Comparison of ENCODE assay signal across 23 cellular contexts in genomic region chr2:174240097-174240496, GRCh38. TPM values are rescaled to one million over a fixed set of nuclear protein-coding genes. Genes with fewer than 3 reads are reported as not detected.
A peak's percentile ranks its signal among the peaks of the same experiment; 100 is the strongest.
DNase-seq lines count a peak whose midpoint lies in the region; ATAC-seq and TF ChIP-seq lines count a peak whose summit lies in the region.
"Had no signal": no experiment of that assay in that cellular context is flagged by ENCODE, and none has a peak within 500 bp of the region (broad histone marks: within the 10 kb centered on the region; RNA-seq: fewer than 3 reads in every experiment).

No MANE protein-coding gene starts in this region.

- no peak overlapping the region for H3K18ac ChIP-seq in neuronal stem cell (ENCODE audit: low read length)

- no peak overlapping the region for H3K27ac ChIP-seq in breast epithelium
- no peak overlapping the region for H3K27ac ChIP-seq in HCT116 (ENCODE audit: low read depth, low read length)
- H3K27ac ChIP-seq in neuronal stem cell (replicated peaks; ENCODE audit: low read length), result no peak overlapping the region
- H3K27ac ChIP-seq: A549; BLaER1 treated with 17β-estradiol and CSF1 and Interleukin-3, amounts not matched to agents 10 nM and 100 nM had no signal

- H3K79me2 ChIP-seq in HCT116 (ENCODE audit: insufficient read depth, low read length), result peaks cover 100% of the 10 kb centered on the region
- peaks cover 96% of the 10 kb centered on the region for H3K79me2 ChIP-seq in Loucy (ENCODE audit: insufficient read depth, low read length)

- H3K4me1 ChIP-seq in breast epithelium (no peaks in the 10 kb centered on the region), HCT116 (ENCODE audit: control insufficient read depth in 1 of 2, insufficient read depth in 2 of 2, low read length in 2 of 2) (peaks cover 10% of the 10 kb centered on the region in 2 experiments), Loucy (ENCODE audit: insufficient read depth, low read length, poor library complexity, severe bottlenecking) (peaks cover 26% of the 10 kb centered on the region), neuronal stem cell (ENCODE audit: control insufficient read depth in 2 of 2, insufficient read depth in 1 of 2, low read depth in 1 of 2, low read length in 2 of 2) (peaks cover 0 to 4% of the 10 kb centered on the region in 2 donors)
- H3K4me1 ChIP-seq: BE2C had no signal

- H3K27me3 Mint-ChIP-seq in MCF 10A (ENCODE audit: insufficient read depth, unreplicated experiment), result no peaks in the 10 kb centered on the region
- H3K27me3 Mint-ChIP-seq: CD4-positive, alpha-beta T cell; CD8-positive, alpha-beta memory T cell had no signal

- H2BK15ac ChIP-seq in neuronal stem cell (ENCODE audit: low read length), result no peak overlapping the region

- H2BK12ac ChIP-seq in neuronal stem cell (ENCODE audit: low read length), result no peak overlapping the region

- TF ChIP-seq POLR2A in breast epithelium (IDR thresholded peaks at IDR 0.05), result no peak
- no peak for TF ChIP-seq POLR2A in HCT116 (IDR thresholded peaks at IDR 0.05; ENCODE audit: borderline replicate concordance, extremely low read depth, insufficient read depth, insufficient read length)

- no peak for TF ChIP-seq RAD21 in HCT116 (IDR thresholded peaks at IDR 0.05; ENCODE audit: low read depth)

- H3K9me2 ChIP-seq in HCT116 (ENCODE audit: insufficient read depth) (no peaks in the 10 kb centered on the region), Loucy (replicated peaks; ENCODE audit: low read depth, low read length) (no peaks in the 10 kb centered on the region)

- peak overlapping the region; percentile 33 for H3K14ac ChIP-seq in neuronal stem cell (ENCODE audit: low read length)

- H3K4ac ChIP-seq in neuronal stem cell (ENCODE audit: low read length), result no peak overlapping the region

- H3K4me3 ChIP-seq in breast epithelium, result no peak overlapping the region
- H3K4me3 ChIP-seq in HCT116 (replicated peaks in 1 of 2; ENCODE audit: low read depth in 1 of 2, low read length in 2 of 2), result no peak overlapping the region
- no peak overlapping the region for H3K4me3 ChIP-seq in Loucy (ENCODE audit: low read length, poor library complexity, severe bottlenecking)
- H3K4me3 ChIP-seq in neuronal stem cell (ENCODE audit: low read length in 2 of 2), result no peak overlapping the region
- H3K4me3 ChIP-seq: A549; BLaER1 treated with 17β-estradiol and CSF1 and Interleukin-3, amounts not matched to agents 10 nM and 100 nM; GM23338 had no signal

- H2AFZ ChIP-seq in HCT116 (ENCODE audit: low read depth, low read length, poor library complexity, severe bottlenecking) (no peak overlapping the region), Loucy (ENCODE audit: low read length) (no peak overlapping the region), neuronal stem cell (ENCODE audit: low read length) (no peak overlapping the region)
- H2AFZ ChIP-seq: GM23338 had no signal

- H2BK5ac ChIP-seq in neuronal stem cell (ENCODE audit: low read length), result no peak overlapping the region

- H3K9me3 ChIP-seq in breast epithelium, result no peaks in the 10 kb centered on the region
- no peaks in the 10 kb centered on the region for H3K9me3 ChIP-seq in HCT116 (ENCODE audit: control insufficient read depth in 1 of 2, insufficient read depth in 1 of 2, low read depth in 1 of 2, low read length in 2 of 2)
- H3K9me3 ChIP-seq in Loucy (ENCODE audit: insufficient read depth, low read depth, low read length), result no peaks in the 10 kb centered on the region
- H3K9me3 ChIP-seq in neuronal stem cell (replicated peaks in 1 of 2; ENCODE audit: control insufficient read depth in 2 of 2, insufficient read depth in 1 of 2, low read depth in 1 of 2, low read length in 2 of 2), result no peaks in the 10 kb centered on the region
- H3K9me3 ChIP-seq: A549; BE2C; BLaER1 treated with 17β-estradiol and CSF1 and Interleukin-3, amounts not matched to agents 10 nM and 100 nM had no signal

- WGBS in neuronal stem cell (ENCODE audit: extremely low coverage in 2 of 2, insufficient read length in 2 of 2, insufficient replicate concordance in 1 of 2), 2 donors, result no CpG with 5 or more reads among the region's 1 CpG

- H3K9me3 Mint-ChIP-seq in MCF 10A (ENCODE audit: unreplicated experiment), result no peaks in the 10 kb centered on the region
- H3K9me3 Mint-ChIP-seq: CD14-positive monocyte; CD4-positive, alpha-beta T cell; CD8-positive, alpha-beta memory T cell; GM23338; H9; HFFc6 had no signal

- H3F3A ChIP-seq in Loucy (ENCODE audit: low read depth), result no peaks in the 10 kb centered on the region

- DNase-seq in MCF 10A (ENCODE audit: unreplicated experiment), result no peak
- no peak for DNase-seq in breast epithelium (ENCODE audit: low spot score in 2 of 2)
- no peak for DNase-seq in HCT116 (ENCODE audit: low read depth, low spot score)
- DNase-seq in neuronal stem cell (ENCODE audit: low spot score), result no peak
- no peak for DNase-seq in left ventricle myocardium superior
- DNase-seq in activated gamma-delta T cell (lab: John Stamatoyannopoulos, UW), result no peak
- DNase-seq: 8988T; ACHN; AML-193; BE2C; CD4-positive, alpha-beta T cell; CD8-positive, alpha-beta memory T cell; DMS 273 treated with DMSO at 0.1 percent for 48 hours; DMS79; EL; GF-D8; H9; HFFc6 had no signal

- H3K4me1 Mint-ChIP-seq in MCF 10A (ENCODE audit: insufficient read depth, unreplicated experiment), result peaks cover 14% of the 10 kb centered on the region
- H3K4me1 Mint-ChIP-seq: CD14-positive monocyte had no signal

- BruUV-seq in MCF 10A (replicated peaks; lab: Mats Ljungman, UMichigan) (no TSS peak), HCT116 (replicated peaks; lab: Mats Ljungman, UMichigan) (no TSS peak)

- CTCF ChIA-PET in MCF 10A (lab: Yijun Ruan, JAX), result no interaction called here
- CTCF ChIA-PET in HCT116 (lab: Charles Lee), result no interaction called here

- no peak overlapping the region for H2AK5ac ChIP-seq in neuronal stem cell (ENCODE audit: low read depth, low read length)

- RAD21 ChIA-PET in HCT116 (lab: Charles Lee; ENCODE audit: low non-redundant PET in 1 of 2, low total read pairs in 2 of 2, uncharacterized antibody in 2 of 2, unreplicated experiment in 2 of 2), result no interaction called here

- H3K27ac Mint-ChIP-seq in MCF 10A (ENCODE audit: low read depth, unreplicated experiment), result peak overlapping the region; percentile 7
- H3K27ac Mint-ChIP-seq: CD14-positive monocyte; CD4-positive, alpha-beta T cell; GM23338; HFFc6 had no signal

- no peak for TF ChIP-seq CTCF in MCF 10A (IDR thresholded peaks at IDR 0.05; ENCODE audit: unreplicated experiment)
- no peak for TF ChIP-seq CTCF in breast epithelium (IDR thresholded peaks at IDR 0.05)
- no peak for TF ChIP-seq CTCF in HCT116 (IDR thresholded peaks at IDR 0.05 in 2 of 3, conservative IDR thresholded peaks at IDR 0.05 in 1 of 3; ENCODE audit: borderline replicate concordance in 1 of 3, insufficient read depth in 1 of 3, low read depth in 2 of 3, low read length in 2 of 3)
- TF ChIP-seq CTCF in Loucy (conservative IDR thresholded peaks at IDR 0.05; ENCODE audit: low read length), result no peak

- no peak overlapping the region for H3K4me2 ChIP-seq in HCT116 (ENCODE audit: low read length)
- H3K4me2 ChIP-seq in Loucy (ENCODE audit: low read depth, low read length, poor library complexity, severe bottlenecking), result peak overlapping the region; percentile 37
- H3K4me2 ChIP-seq in neuronal stem cell (ENCODE audit: insufficient read depth, low read length, poor library complexity, severe bottlenecking), result no peak overlapping the region
- H3K4me2 ChIP-seq: A549; BLaER1 treated with 17β-estradiol and CSF1 and Interleukin-3, amounts not matched to agents 10 nM and 100 nM; GM23338 had no signal

- no peak overlapping the region for H3K9ac ChIP-seq in HCT116 (ENCODE audit: low read length)
- no peak overlapping the region for H3K9ac ChIP-seq in Loucy (ENCODE audit: low read depth, low read length, poor library complexity, severe bottlenecking)
- no peak overlapping the region for H3K9ac ChIP-seq in neuronal stem cell (ENCODE audit: low read depth, low read length, poor library complexity)
- H3K9ac ChIP-seq: BLaER1 treated with 17β-estradiol and CSF1 and Interleukin-3, amounts not matched to agents 10 nM and 100 nM had no signal

- peak overlapping the region; percentile 90 for H4K8ac ChIP-seq in neuronal stem cell (ENCODE audit: low read depth, low read length)

- ATAC-seq in HCT116, result peak; percentile 36; the same call in 1 of the 2 replicates
- no peak for ATAC-seq in left ventricle myocardium superior
- ATAC-seq: A549, GM23338 had no signal

- H3K27me3 ChIP-seq in breast epithelium (no peaks in the 10 kb centered on the region), HCT116 (ENCODE audit: insufficient read depth, low read length) (no peaks in the 10 kb centered on the region), Loucy (ENCODE audit: insufficient read depth, low read length, poor library complexity, severe bottlenecking) (no peaks in the 10 kb centered on the region), neuronal stem cell (ENCODE audit: control insufficient read depth in 3 of 3, insufficient read depth in 3 of 3, low read depth in 1 of 3, low read length in 3 of 3) (no peaks in the 10 kb centered on the region)
- H3K27me3 ChIP-seq: BE2C; BLaER1 treated with 17β-estradiol and CSF1 and Interleukin-3, amounts not matched to agents 10 nM and 100 nM had no signal

- H4K20me1 ChIP-seq in HCT116 (ENCODE audit: insufficient read depth), result peaks cover 33% of the 10 kb centered on the region; the same call in 1 of the 2 replicates
- H4K20me1 ChIP-seq in Loucy (ENCODE audit: insufficient read depth, low read length, poor library complexity, severe bottlenecking), result peaks cover 75% of the 10 kb centered on the region

- POLR2A ChIA-PET in MCF 10A (lab: Yijun Ruan, JAX), result interaction anchor here (2.2 kb wide), 1 partner anchor 9 kb away, joined by 14 read pairs; the partner anchor contains the start of gene OLA1
- POLR2A ChIA-PET in HCT116 (lab: Charles Lee), result interaction anchor here (1.5 kb wide), 1 partner anchor 9 kb away, joined by 6 read pairs; the partner anchor contains the start of gene OLA1

- peaks cover 57% of the 10 kb centered on the region for H3K36me3 Mint-ChIP-seq in MCF 10A (ENCODE audit: insufficient read depth, unreplicated experiment)

- H4K91ac ChIP-seq in neuronal stem cell (ENCODE audit: low read depth, low read length, poor library complexity), result no peak overlapping the region

- H3K4me3 Mint-ChIP-seq in MCF 10A (ENCODE audit: unreplicated experiment), result no peak overlapping the region
- H3K4me3 Mint-ChIP-seq: CD14-positive monocyte; CD4-positive, alpha-beta T cell; CD8-positive, alpha-beta memory T cell; GM23338; H9; HFFc6 had no signal

- H3K36me3 ChIP-seq in breast epithelium (no peaks in the 10 kb centered on the region), HCT116 (ENCODE audit: control insufficient read depth in 1 of 2, insufficient read depth in 2 of 2, low read length in 2 of 2) (peaks cover 6 to 18% of the 10 kb centered on the region in 2 experiments; a peak in 2 of 4 replicates), Loucy (ENCODE audit: insufficient read depth, low read length) (peaks cover 3% of the 10 kb centered on the region; the same call in 1 of the 2 replicates), neuronal stem cell (replicated peaks in 1 of 2; ENCODE audit: control insufficient read depth in 2 of 2, insufficient read depth in 2 of 2, low read length in 2 of 2) (peaks cover 6 to 70% of the 10 kb centered on the region in 2 donors)
- H3K36me3 ChIP-seq: BE2C had no signal

- intact Hi-C loops in MCF 10A (cut with micrococcal nuclease) (loop anchor here (10.0 kb wide), 1 partner anchor 275 kb away; the partner anchor contains the start of gene SP3), breast epithelium (cut with DNase I; ENCODE audit: low total_unique reads) (no loop called here), HCT116 (cut with micrococcal nuclease) (no loop called here), left ventricle myocardium superior (cut with micrococcal nuclease) (no loop called here)

- H3K79me1 ChIP-seq in neuronal stem cell (ENCODE audit: low read depth, low read length), result peaks cover 6% of the 10 kb centered on the region

- H2BK120ac ChIP-seq in neuronal stem cell (ENCODE audit: low read depth, low read length), result no peak overlapping the region

- no peak overlapping the region for H3K23ac ChIP-seq in neuronal stem cell (ENCODE audit: low read depth, low read length, poor library complexity)

RNA-seq across cellular contexts. Expression of gene OLA1, which starts 8.2 kb away (rescaled TPM):
- total RNA-seq in MCF 10A (2022) (169 and 224 TPM in 2 replicates), breast epithelium (10 to 100 TPM; 56.0 to 73.7 (median 69.1) TPM), HCT116 (2021; ENCODE audit: unreplicated experiment) (219 TPM), left ventricle myocardium superior (69.2 TPM)
- polyA plus RNA-seq in HCT116 (2012), result 127 and 183 TPM in 2 replicates
- polyA plus RNA-seq in neuronal stem cell (2013, experiment 1 of 2), result 203 TPM
- polyA plus RNA-seq in neuronal stem cell (2013, experiment 2 of 2), result 199 TPM
